In genomic region chr6:113306552-113307145, GRCh38 we compare ENCODE assay signal across 9 cellular contexts.
DNase-seq lines count a peak whose midpoint lies in the region; ATAC-seq and TF ChIP-seq lines count a peak whose summit lies in the region.
"Had no signal": no experiment of that assay in that cellular context is flagged by ENCODE, and none has a peak within 500 bp of the region (broad histone marks: within the 10 kb centered on the region; RNA-seq: fewer than 3 reads in every experiment).

No MANE protein-coding gene starts in this region.

- no peak for DNase-seq in AG09309 (ENCODE audit: low read depth)
- DNase-seq in NCI-H146 treated with DMSO at 0.1 percent for 48 hours (lab: John Stamatoyannopoulos, UW; ENCODE audit: unreplicated experiment) = peak; percentile 11
- peak; percentile 13 for DNase-seq in activated T-helper 2 cell treated with anti-CD3 and anti-CD28 coated beads, Interferon-gamma antibody, Interleukin-2, Interleukin-4, amounts not matched to agents 10 μg/mL and 5 μg/mL and 100 μg/mL, durations not matched to agents 14 hours and 24 hours and 36 hours (ENCODE audit: low spot score)
- peak; percentile 74 for DNase-seq in hepatocyte (ENCODE audit: low spot score)
- DNase-seq in stimulated activated CD4-positive, alpha-beta T cell treated with anti-CD3 and anti-CD28 coated beads, Interleukin-1b, Interleukin-23, amount 100 ng/mL, for 48 hours = peak; percentile 4
- DNase-seq in NCI-H2196 treated with DMSO at 0.1 percent for 48 hours (lab: John Stamatoyannopoulos, UW; ENCODE audit: unreplicated experiment) = no peak

- H2AFZ ChIP-seq in hepatocyte = no peak overlapping the region

- intact Hi-C loops in activated T-helper 2 cell treated with anti-CD3 and anti-CD28 coated beads, Interferon-gamma antibody, Interleukin-2, Interleukin-4, amounts not matched to agents 10 μg/mL and 5 μg/mL and 100 μg/mL, durations not matched to agents 14 hours and 24 hours and 36 hours (cut with micrococcal nuclease) = loop anchor here (1.0 kb wide), 2 partner anchors 553 to 603 kb away; no protein-coding TSS in a partner anchor

- no peaks in the 10 kb centered on the region for H3K27me3 Mint-ChIP-seq in activated T-helper 2 cell treated with anti-CD3 and anti-CD28 coated beads, Interferon-gamma antibody, Interleukin-2, Interleukin-4, amounts not matched to agents 10 μg/mL and 5 μg/mL and 100 μg/mL, durations not matched to agents 14 hours and 24 hours and 36 hours (ENCODE audit: low read depth)

- no peaks in the 10 kb centered on the region for H3K9me2 ChIP-seq in hepatocyte (replicated peaks; ENCODE audit: insufficient read depth)

- H4K20me1 ChIP-seq in hepatocyte (ENCODE audit: insufficient read depth, poor library complexity, severe bottlenecking) = no peaks in the 10 kb centered on the region

- peak; percentile 42 for TF ChIP-seq CTCF in AG09309 (IDR thresholded peaks at IDR 0.05; ENCODE audit: control insufficient read depth, insufficient read depth, low read depth, low read length, missing control alignments)
- peak; percentile 64 for TF ChIP-seq CTCF in hepatocyte (IDR thresholded peaks at IDR 0.05; ENCODE audit: poor library complexity)

- no peaks in the 10 kb centered on the region for H3K4me1 ChIP-seq in hepatocyte (ENCODE audit: insufficient read depth)

- H3K4me3 ChIP-seq in AG09309 (ENCODE audit: control insufficient read depth, low read depth, low read length) (no peak overlapping the region), hepatocyte (no peak overlapping the region)

- no peaks in the 10 kb centered on the region for H3K9me3 Mint-ChIP-seq in activated T-helper 2 cell treated with anti-CD3 and anti-CD28 coated beads, Interferon-gamma antibody, Interleukin-2, Interleukin-4, amounts not matched to agents 10 μg/mL and 5 μg/mL and 100 μg/mL, durations not matched to agents 14 hours and 24 hours and 36 hours

- no peak overlapping the region for H3K4me3 Mint-ChIP-seq in activated T-helper 2 cell treated with anti-CD3 and anti-CD28 coated beads, Interferon-gamma antibody, Interleukin-2, Interleukin-4, amounts not matched to agents 10 μg/mL and 5 μg/mL and 100 μg/mL, durations not matched to agents 14 hours and 24 hours and 36 hours (ENCODE audit: low read depth)
- H3K4me3 Mint-ChIP-seq: immature natural killer cell had no signal

- H3K4me2 ChIP-seq in hepatocyte = no peak overlapping the region

- no peaks in the 10 kb centered on the region for H3K27me3 ChIP-seq in hepatocyte

- WGBS in hepatocyte (ENCODE audit: low lambda C conversion rate, missing lambda C conversion rate) = 44% methylated on average over 5 of the region's 5 CpGs

- no peaks in the 10 kb centered on the region for H3K79me2 ChIP-seq in hepatocyte

- H3K4me1 Mint-ChIP-seq in activated T-helper 2 cell treated with anti-CD3 and anti-CD28 coated beads, Interferon-gamma antibody, Interleukin-2, Interleukin-4, amounts not matched to agents 10 μg/mL and 5 μg/mL and 100 μg/mL, durations not matched to agents 14 hours and 24 hours and 36 hours (ENCODE audit: low read depth) = no peaks in the 10 kb centered on the region
- H3K4me1 Mint-ChIP-seq: immature natural killer cell had no signal

- H3K36me3 Mint-ChIP-seq in activated T-helper 2 cell treated with anti-CD3 and anti-CD28 coated beads, Interferon-gamma antibody, Interleukin-2, Interleukin-4, amounts not matched to agents 10 μg/mL and 5 μg/mL and 100 μg/mL, durations not matched to agents 14 hours and 24 hours and 36 hours (ENCODE audit: low read depth) = no peaks in the 10 kb centered on the region
- H3K36me3 Mint-ChIP-seq: immature natural killer cell had no signal

- ATAC-seq in GM18502 (IDR thresholded peaks at IDR 0.05; ENCODE audit: poor library complexity, unreplicated experiment) (peak; percentile 98), HG02798 (IDR thresholded peaks at IDR 0.05; ENCODE audit: poor library complexity, unreplicated experiment) (peak; percentile 88)

- no peaks in the 10 kb centered on the region for H3K9me3 ChIP-seq in hepatocyte (ENCODE audit: low read depth)

- no peaks in the 10 kb centered on the region for H3K36me3 ChIP-seq in hepatocyte (replicated peaks; ENCODE audit: insufficient read depth, low read depth)

- no peak overlapping the region for H3K27ac Mint-ChIP-seq in activated T-helper 2 cell treated with anti-CD3 and anti-CD28 coated beads, Interferon-gamma antibody, Interleukin-2, Interleukin-4, amounts not matched to agents 10 μg/mL and 5 μg/mL and 100 μg/mL, durations not matched to agents 14 hours and 24 hours and 36 hours
- H3K27ac Mint-ChIP-seq: immature natural killer cell had no signal

- no peak overlapping the region for H3K27ac ChIP-seq in hepatocyte

Comparison
In these comparisons a context has a peak if more than half of its experiments do, and no peak if none do; other contexts are left out.
1. DNase-seq: peak in NCI-H146 treated with DMSO at 0.1 percent for 48 hours (single experiment), activated T-helper 2 cell treated with anti-CD3 and anti-CD28 coated beads, Interferon-gamma antibody, Interleukin-2, Interleukin-4, amounts not matched to agents 10 μg/mL and 5 μg/mL and 100 μg/mL, durations not matched to agents 14 hours and 24 hours and 36 hours (single experiment), hepatocyte (single experiment) and stimulated activated CD4-positive, alpha-beta T cell treated with anti-CD3 and anti-CD28 coated beads, Interleukin-1b, Interleukin-23, amount 100 ng/mL, for 48 hours (single experiment); none in AG09309 (single experiment) and NCI-H2196 treated with DMSO at 0.1 percent for 48 hours (single experiment).